In genomic region chr19:13060233-13060963, GRCh38 we compare ENCODE assay signal across 9 cellular contexts. TPM values are rescaled to one million over a fixed set of nuclear protein-coding genes. Genes with fewer than 3 reads are reported as not detected.
DNase-seq lines count a peak whose midpoint lies in the region; TF ChIP-seq lines count a peak whose summit lies in the region.
"Had no signal": no experiment of that assay in that cellular context is flagged by ENCODE, and none has a peak within 500 bp of the region (broad histone marks: within the 10 kb centered on the region; RNA-seq: fewer than 3 reads in every experiment).

No MANE protein-coding gene starts in this region.

- H3K9me3 ChIP-seq in CD4-positive, alpha-beta memory T cell (ENCODE audit: control insufficient read depth in 1 of 2, low read length in 2 of 2), result no peaks in the 10 kb centered on the region
- H3K9me3 ChIP-seq in OCI-LY7 (ENCODE audit: low read length) (no peaks in the 10 kb centered on the region), esophagus muscularis mucosa (no peaks in the 10 kb centered on the region), ovary (no peaks in the 10 kb centered on the region)

- peak overlapping the region in 6 of 8 donors; percentile 76 to 88 (median 82) for H3K4me3 Mint-ChIP-seq in CD4-positive, alpha-beta memory T cell

- intact Hi-C loops in CD4-positive, alpha-beta memory T cell (cut with micrococcal nuclease), result no loop called here
- intact Hi-C loops in OCI-LY7 (cut with micrococcal nuclease; ENCODE audit: unreplicated experiment) (loop anchor here (2.0 kb wide), 2 partner anchors 34 to 78 kb away; no protein-coding TSS in a partner anchor), esophagus muscularis mucosa (cut with DNase I) (no loop called here), ovary (cut with DNase I) (loop anchor here (5.0 kb wide), 4 partner anchors 33 to 78 kb away; partner anchors contain the start of gene LYL1 (in 1 of the 4))

- 17% methylated on average over 14 of the region's 19 CpGs for WGBS in esophagus muscularis mucosa
- WGBS in ovary, 3 donors, result 16 to 26% (median 19%) methylated on average over 18 to 19 of the region's 19 CpGs

- no peaks in the 10 kb centered on the region for H3K79me2 ChIP-seq in OCI-LY7 (ENCODE audit: insufficient read depth, low read depth, low read length)

- TF ChIP-seq EP300 in esophagus muscularis mucosa (IDR thresholded peaks at IDR 0.05), result no peak
- TF ChIP-seq EP300 in ovary (IDR thresholded peaks at IDR 0.05), result no peak

- no peak overlapping the region for H3K27ac ChIP-seq in CD4-positive, alpha-beta memory T cell (ENCODE audit: low read depth, low read length)
- no peak overlapping the region for H3K27ac ChIP-seq in OCI-LY7 (ENCODE audit: low read depth, low read length, poor library complexity, severe bottlenecking)
- peak overlapping the region; percentile 97 to 98 (median 98) for H3K27ac ChIP-seq in esophagus muscularis mucosa (replicated peaks in 1 of 4)
- H3K27ac ChIP-seq in ovary, result peak overlapping the region; percentile 37 to 51

- H3K27me3 ChIP-seq in CD4-positive, alpha-beta memory T cell (ENCODE audit: insufficient read depth, low read length), result peaks cover 11% of the 10 kb centered on the region
- H3K27me3 ChIP-seq in esophagus muscularis mucosa, result no peaks in the 10 kb centered on the region
- H3K27me3 ChIP-seq in ovary, result no peaks in the 10 kb centered on the region

- no peaks in the 10 kb centered on the region for H3K36me3 Mint-ChIP-seq in CD4-positive, alpha-beta memory T cell

- no peak overlapping the region for H3K4me3 ChIP-seq in CD4-positive, alpha-beta memory T cell (ENCODE audit: low read length in 2 of 2)
- H3K4me3 ChIP-seq in OCI-LY7 (ENCODE audit: low read depth, low read length, poor library complexity, severe bottlenecking) (peak overlapping the region; percentile 61), esophagus muscularis mucosa (peak overlapping the region; percentile 43 to 57 (median 50)), ovary (peak overlapping the region; percentile 38)

- POLR2A ChIA-PET in CD4-positive, alpha-beta memory T cell (lab: Charles Lee; ENCODE audit: partially characterized antibody), result interaction anchor here (0.9 to 1.6 kb wide), 5 partner anchors 34 to 95 kb away, joined by 3 to 7 read pairs (median 4); no protein-coding TSS in a partner anchor
- POLR2A ChIA-PET in OCI-LY7 (lab: Charles Lee), result interaction anchor here (0.6 kb wide), 1 partner anchor 123 kb away, joined by 4 read pairs; no protein-coding TSS in a partner anchor

- no peak for TF ChIP-seq POLR2A in esophagus muscularis mucosa (IDR thresholded peaks at IDR 0.05; ENCODE audit: low read depth)
- no peak for TF ChIP-seq POLR2A in ovary (IDR thresholded peaks at IDR 0.05)

- H3K4me1 ChIP-seq in CD4-positive, alpha-beta memory T cell (ENCODE audit: insufficient read depth, low read length), result peaks cover 15% of the 10 kb centered on the region
- peaks cover 29% of the 10 kb centered on the region for H3K4me1 ChIP-seq in OCI-LY7 (ENCODE audit: insufficient read depth, low read length, poor library complexity, severe bottlenecking)
- peaks cover 99 to 100% (median 100%) of the 10 kb centered on the region in 4 donors for H3K4me1 ChIP-seq in esophagus muscularis mucosa
- peaks cover 72% of the 10 kb centered on the region for H3K4me1 ChIP-seq in ovary (ENCODE audit: insufficient read depth)

- H3K27ac Mint-ChIP-seq in CD4-positive, alpha-beta memory T cell, result peak overlapping the region in 1 of 7 donors; percentile 27

- H3K9me2 ChIP-seq in OCI-LY7 (ENCODE audit: insufficient read depth, low read length), result no peaks in the 10 kb centered on the region

- CTCF ChIA-PET in CD4-positive, alpha-beta memory T cell (lab: Charles Lee; ENCODE audit: partially characterized antibody), result interaction anchor here (0.6 to 10.0 kb wide), 29 partner anchors 8 to 524 kb away, joined by 3 to 248 read pairs (median 5); partner anchors contain the start of genes GCDH and NACC1
- CTCF ChIA-PET in OCI-LY7 (lab: Charles Lee; ENCODE audit: unreplicated experiment), result interaction anchor here (0.6 to 1.8 kb wide), 5 partner anchors 10 to 180 kb away, joined by 3 to 9 read pairs (median 3); no protein-coding TSS in a partner anchor

- no TSS peak for BruUV-seq in OCI-LY7 (replicated peaks; lab: Mats Ljungman, UMichigan)

- peak overlapping the region; percentile 80 for H3K4me2 ChIP-seq in OCI-LY7 (ENCODE audit: low read length)

- peaks cover 3 to 10% (median 6%) of the 10 kb centered on the region in 4 donors for H3K4me1 Mint-ChIP-seq in CD4-positive, alpha-beta memory T cell

- no peak for DNase-seq in CD4-positive, alpha-beta memory T cell
- DNase-seq in OCI-LY7 (ENCODE audit: low spot score), result no peak
- DNase-seq in esophagus muscularis mucosa (ENCODE audit: extremely low spot score), result no peak
- DNase-seq in ovary, result peak; percentile 54 to 77 (median 70)
- no peak for DNase-seq in NCI-H1694 (lab: John Stamatoyannopoulos, UW)
- no peak for DNase-seq in stimulated activated CD8-positive, alpha-beta memory T cell treated with anti-CD3 and anti-CD28 coated beads, Interleukin-4, amount 100 ng/mL, for 48 hours
- DNase-seq in activated CD4-positive, alpha-beta T cell treated with anti-CD3 and anti-CD28 coated beads for 48 hours, result no peak
- DNase-seq in activated gamma-delta T cell (lab: John Stamatoyannopoulos, UW), result no peak

- H3K27me3 Mint-ChIP-seq in CD4-positive, alpha-beta memory T cell, result peaks cover 1 to 17% of the 10 kb centered on the region in 2 donors

- 0 out of 2 replicates have a peak overlapping the region, but pooled peaks have one; percentile 8 for H2AFZ ChIP-seq in OCI-LY7 (ENCODE audit: low read length)

- no peaks in the 10 kb centered on the region for H3K36me3 ChIP-seq in CD4-positive, alpha-beta memory T cell (ENCODE audit: insufficient read depth, low read length)
- H3K36me3 ChIP-seq in OCI-LY7 (ENCODE audit: insufficient read depth, low read length), result no peaks in the 10 kb centered on the region
- no peaks in the 10 kb centered on the region for H3K36me3 ChIP-seq in esophagus muscularis mucosa
- no peaks in the 10 kb centered on the region for H3K36me3 ChIP-seq in ovary

- no peaks in the 10 kb centered on the region for H4K20me1 ChIP-seq in OCI-LY7 (ENCODE audit: insufficient read depth, low read length)

- H3K9me3 Mint-ChIP-seq in CD4-positive, alpha-beta memory T cell, result no peaks in the 10 kb centered on the region
- H3K9me3 Mint-ChIP-seq: nephron had no signal

- TF ChIP-seq CTCF in OCI-LY7 (conservative IDR thresholded peaks at IDR 0.05; ENCODE audit: low read length) (no peak), esophagus muscularis mucosa (IDR thresholded peaks at IDR 0.05) (no peak), ovary (IDR thresholded peaks at IDR 0.05) (no peak)

RNA-seq across cellular contexts. Expression of gene LYL1, which starts 42.3 kb away (rescaled TPM):
- 10 to 100 TPM; 16.1 to 16.9 TPM for total RNA-seq in CD4-positive, alpha-beta memory T cell
- polyA plus RNA-seq in CD4-positive, alpha-beta memory T cell, result 1 to 10 TPM; 2.3 to 9.4 TPM
- 66.8 and 75.5 TPM in 2 replicates for total RNA-seq in OCI-LY7 (2014; rRNA removed; shearing (Covaris generic))
- 70.4 and 72.5 TPM in 2 replicates for total RNA-seq in OCI-LY7 (2022)
- total RNA-seq in esophagus muscularis mucosa, result 10 to 100 TPM; 11.9 to 20.2 (median 17.0) TPM
- total RNA-seq in ovary, result 1 to 10 TPM; 2.9 to 7.4 (median 6.7) TPM
- 1 to 10 TPM in 1 of 2 donors, under 1 TPM in 1; 0.90 to 5.0 TPM for polyA plus RNA-seq in ovary

RNA-seq across cellular contexts. Expression of gene TRMT1, which starts 56.1 kb away (rescaled TPM):
- total RNA-seq in CD4-positive, alpha-beta memory T cell, result 10 to 100 TPM; 70.6 to 78.4 TPM
- polyA plus RNA-seq in CD4-positive, alpha-beta memory T cell, result 10 to 100 TPM; 18.0 to 24.9 TPM
- 39.2 and 56.8 TPM in 2 replicates for total RNA-seq in OCI-LY7 (2014; rRNA removed; shearing (Covaris generic))
- 38.2 and 50.4 TPM in 2 replicates for total RNA-seq in OCI-LY7 (2022)
- total RNA-seq in esophagus muscularis mucosa, result 10 to 100 TPM; 21.4 to 27.6 (median 26.9) TPM
- 10 to 100 TPM; 23.6 to 54.8 (median 38.7) TPM for total RNA-seq in ovary
- 10 to 100 TPM in 1 of 2 donors, 1 to 10 TPM in 1; 7.6 to 37.2 TPM for polyA plus RNA-seq in ovary

RNA-seq across cellular contexts. Expression of gene NACC1, which starts 57.7 kb away (rescaled TPM):
- 10 to 100 TPM; 25.8 to 34.1 TPM for total RNA-seq in CD4-positive, alpha-beta memory T cell
- 1 to 10 TPM in 1 of 2 donors, under 1 TPM in 1; 0.15 to 1.8 TPM for polyA plus RNA-seq in CD4-positive, alpha-beta memory T cell
- total RNA-seq in OCI-LY7 (2014; rRNA removed; shearing (Covaris generic)), result 46.5 and 56.3 TPM in 2 replicates
- total RNA-seq in OCI-LY7 (2022) (40.4 and 52.9 TPM in 2 replicates), esophagus muscularis mucosa (10 to 100 TPM; 24.5 to 61.6 (median 29.6) TPM), ovary (10 to 100 TPM in 6 of 7 donors, 1 to 10 TPM in 1; 5.1 to 31.4 (median 21.8) TPM)
- polyA plus RNA-seq in ovary, result 10 to 100 TPM in 1 of 2 donors, 1 to 10 TPM in 1; 3.2 to 14.8 TPM

Comparison
In these comparisons a context has a peak if more than half of its experiments do, and no peak if none do; other contexts are left out.
1. DNase-seq: peak in ovary (5 of 5); none in CD4-positive, alpha-beta memory T cell (0 of 5), OCI-LY7 (single experiment), esophagus muscularis mucosa (single experiment), NCI-H1694 (single experiment), stimulated activated CD8-positive, alpha-beta memory T cell treated with anti-CD3 and anti-CD28 coated beads, Interleukin-4, amount 100 ng/mL, for 48 hours (single experiment), activated CD4-positive, alpha-beta T cell treated with anti-CD3 and anti-CD28 coated beads for 48 hours (single experiment) and activated gamma-delta T cell (single experiment).
2. H3K27ac ChIP-seq: peak in esophagus muscularis mucosa (4 of 4) and ovary (2 of 2); none in CD4-positive, alpha-beta memory T cell (single experiment) and OCI-LY7 (single experiment).
3. H3K4me3 ChIP-seq: peak in OCI-LY7 (single experiment), esophagus muscularis mucosa (4 of 4) and ovary (single experiment); none in CD4-positive, alpha-beta memory T cell (0 of 2).
4. intact Hi-C loops: an anchor here in OCI-LY7 (2.0 kb wide) and ovary (5.0 kb wide); none called in CD4-positive, alpha-beta memory T cell and esophagus muscularis mucosa.